19 cellular contexts compared by ENCODE assay signal in the genomic region with DNA sequence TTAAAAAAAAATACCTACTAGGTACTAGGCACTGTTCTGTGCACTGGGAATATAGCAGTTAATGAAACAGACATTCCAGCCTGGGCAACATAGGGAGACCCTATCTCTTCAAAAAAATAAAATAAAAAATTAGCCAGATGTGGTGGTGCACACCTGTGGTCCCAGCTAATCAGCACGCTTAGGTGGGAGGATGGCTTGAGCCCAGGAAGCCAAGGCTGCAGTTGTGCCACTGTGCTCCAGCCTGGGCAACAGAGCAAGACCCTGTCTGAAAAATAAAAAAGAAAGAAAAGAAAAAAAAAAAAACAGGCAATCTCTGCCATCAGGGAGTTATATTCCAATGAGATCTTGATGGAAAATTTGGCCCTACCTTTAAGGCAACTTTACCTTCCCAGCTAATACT.
DNase-seq lines count a peak whose midpoint lies in the region; ATAC-seq, FAIRE-seq and TF ChIP-seq lines count a peak whose summit lies in the region.
"Had no signal": no experiment of that assay in that cellular context is flagged by ENCODE, and none has a peak within 500 bp of the region (broad histone marks: within the 10 kb centered on the region; RNA-seq: fewer than 3 reads in every experiment).

No MANE protein-coding gene starts in this region.

- no peaks in the 10 kb centered on the region for H3K9me3 Mint-ChIP-seq in natural killer cell
- H3K9me3 Mint-ChIP-seq: CD4-positive, alpha-beta memory T cell; HFFc6 had no signal

- no peaks in the 10 kb centered on the region for H3K9me1 ChIP-seq in K562 (ENCODE audit: control insufficient read depth, insufficient read depth, low read length)

- ATAC-seq in K562 (no peak), GM19035 (IDR thresholded peaks at IDR 0.05; ENCODE audit: unreplicated experiment) (no peak), natural killer cell (no peak), HG02970 (IDR thresholded peaks at IDR 0.05; ENCODE audit: low FRiP score, unreplicated experiment) (no peak)
- ATAC-seq: A549, GM12878, HepG2 had no signal

- TF ChIP-seq POLR2A in K562 (conservative IDR thresholded peaks at IDR 0.05) (no peak), stomach (IDR thresholded peaks at IDR 0.05) (no peak)

- in situ Hi-C loops in K562 (cut with MboI): no loop called here

- CTCF ChIA-PET in HEK293 (lab: Yijun Ruan, JAX): interaction anchor here (0.6 kb wide), 1 partner anchor 45 kb away, joined by 6 read pairs; no protein-coding TSS in a partner anchor
- CTCF ChIA-PET in K562 (lab: Yijun Ruan, JAX; ENCODE audit: low intra/inter-chr PET ratio): no interaction called here

- no peak overlapping the region for H3K27ac ChIP-seq in HEK293 (ENCODE audit: extremely low read depth, low read depth, low read length)
- H3K27ac ChIP-seq in K562 (ENCODE audit: extremely low read depth, low read depth, low read length): no peak overlapping the region
- H3K27ac ChIP-seq in muscle layer of colon (ENCODE audit: low read depth, low read length): peak overlapping the region; percentile 55
- peak overlapping the region in 3 of 5 donors; percentile 68 to 89 (median 73) for H3K27ac ChIP-seq in stomach
- H3K27ac ChIP-seq: A549, BLaER1 had no signal

- H3K4me2 ChIP-seq in K562 (ENCODE audit: insufficient read depth, low read length): no peak overlapping the region
- H3K4me2 ChIP-seq: A549, BLaER1 had no signal

- H3K36me3 ChIP-seq in HEK293 (ENCODE audit: control insufficient read depth in 2 of 2, insufficient read depth in 1 of 2, low read length in 2 of 2): no peaks in the 10 kb centered on the region; a peak in 1 of 3 replicates
- H3K36me3 ChIP-seq in K562 (ENCODE audit: control insufficient read depth, insufficient read depth, low read length): peaks cover 15% of the 10 kb centered on the region; the same call in 2 of the 3 replicates
- H3K36me3 ChIP-seq in muscle layer of colon (ENCODE audit: insufficient read depth, low read length): peaks cover 20% of the 10 kb centered on the region
- H3K36me3 ChIP-seq in stomach: peaks cover 0 to 17% (median 15%) of the 10 kb centered on the region in 4 donors

- H4K20me1 ChIP-seq in K562 (replicated peaks; ENCODE audit: control insufficient read depth, insufficient read depth, low read length): no peaks in the 10 kb centered on the region
- H4K20me1 ChIP-seq: BLaER1 had no signal

- POLR2A ChIA-PET in HEK293 (lab: Yijun Ruan, JAX) (no interaction called here), K562 (lab: Yijun Ruan, JAX) (no interaction called here)

- H3K27me3 ChIP-seq in K562 (ENCODE audit: control insufficient read depth in 2 of 2, insufficient read depth in 2 of 2, low read length in 2 of 2): no peaks in the 10 kb centered on the region
- no peaks in the 10 kb centered on the region for H3K27me3 ChIP-seq in muscle layer of colon (ENCODE audit: control insufficient read depth in 1 of 2, insufficient read depth in 2 of 2, low read length in 2 of 2)
- H3K27me3 ChIP-seq in stomach: no peaks in the 10 kb centered on the region
- H3K27me3 ChIP-seq: BLaER1 had no signal

- H3K4me3 Mint-ChIP-seq in natural killer cell: no peak overlapping the region
- H3K4me3 Mint-ChIP-seq: CD4-positive, alpha-beta memory T cell; HFFc6 had no signal

- no peaks in the 10 kb centered on the region for H3K27me3 Mint-ChIP-seq in natural killer cell (ENCODE audit: low read depth in 2 of 2)
- H3K27me3 Mint-ChIP-seq: CD4-positive, alpha-beta memory T cell had no signal

- 89% methylated on average over 1 of the region's 1 CpG for WGBS in K562 (ENCODE audit: insufficient coverage, low coverage, missing lambda C conversion rate)
- WGBS in stomach, 5 donors: 73 to 100% (median 100%) methylated on average over 1 of the region's 1 CpG

- no peak for TF ChIP-seq CTCF in HEK293 (tag by site-specific recombination; IDR thresholded peaks at IDR 0.05)
- TF ChIP-seq CTCF in K562 (IDR thresholded peaks at IDR 0.05 in 2 of 3, conservative IDR thresholded peaks at IDR 0.05 in 1 of 3; ENCODE audit: insufficient read depth in 2 of 3, low read depth in 1 of 3, low read length in 3 of 3): no peak
- no peak for TF ChIP-seq CTCF in stomach (IDR thresholded peaks at IDR 0.05)
- TF ChIP-seq CTCF in natural killer cell (IDR thresholded peaks at IDR 0.05): no peak

- TF ChIP-seq RAD21 in K562 (CRISPR knock-in tag; conservative IDR thresholded peaks at IDR 0.05 in 1 of 2, IDR thresholded peaks at IDR 0.05 in 1 of 2): no peak

- BruUV-seq in K562 (replicated peaks; lab: Mats Ljungman, UMichigan): no TSS peak

- no peak for DNase-seq in K562 (ENCODE audit: extremely low read depth in 1 of 4, low spot score in 3 of 4)
- no peak for DNase-seq in stomach
- no peak for DNase-seq in NCI-H69 (lab: John Stamatoyannopoulos, UW)
- DNase-seq in natural killer cell: no peak
- DNase-seq: CD4-positive, alpha-beta memory T cell; GF-D8; NCI-H1417 treated with DMSO at 0.1 percent for 48 hours; NCI-H1930; NCI-H524; RPMI8226 had no signal

- TF ChIP-seq EP300 in K562 (IDR thresholded peaks at IDR 0.05; ENCODE audit: low read length) (no peak), stomach (IDR thresholded peaks at IDR 0.05) (no peak)

- intact Hi-C loops in K562 (cut with micrococcal nuclease): no loop called here
- intact Hi-C loops in stomach (cut with DNase I; ENCODE audit: low total_unique reads): no loop called here
- intact Hi-C loops in natural killer cell (cut with micrococcal nuclease): no loop called here

- H3K36me3 Mint-ChIP-seq in natural killer cell: no peaks in the 10 kb centered on the region

- no peaks in the 10 kb centered on the region for H3K79me2 ChIP-seq in K562 (ENCODE audit: control insufficient read depth, insufficient read depth, low read length)

- H3K27ac Mint-ChIP-seq in natural killer cell: no peak overlapping the region
- H3K27ac Mint-ChIP-seq: CD4-positive, alpha-beta memory T cell; HFFc6 had no signal

- H2AFZ ChIP-seq in K562 (ENCODE audit: low read depth, low read length): no peak overlapping the region

- H3K4me1 Mint-ChIP-seq in natural killer cell: no peaks in the 10 kb centered on the region
- H3K4me1 Mint-ChIP-seq: CD4-positive, alpha-beta memory T cell had no signal

- H3K4me1 ChIP-seq in HEK293 (ENCODE audit: control insufficient read depth, insufficient read depth, low read length) (no peaks in the 10 kb centered on the region), K562 (replicated peaks in 1 of 2; ENCODE audit: control insufficient read depth in 2 of 2, insufficient read depth in 2 of 2, low read length in 2 of 2) (no peaks in the 10 kb centered on the region), muscle layer of colon (ENCODE audit: insufficient read depth, low read length) (peaks cover 24% of the 10 kb centered on the region), stomach (peaks cover 0 to 6% (median 2%) of the 10 kb centered on the region in 4 donors)
- H3K4me1 ChIP-seq: A549, BLaER1 had no signal

- H3K9ac ChIP-seq in K562 (ENCODE audit: insufficient read depth in 1 of 2, low read depth in 2 of 2, low read length in 2 of 2) (no peak overlapping the region), muscle layer of colon (ENCODE audit: low read length) (peak overlapping the region; percentile 43)
- H3K9ac ChIP-seq: BLaER1 had no signal

- no peak overlapping the region for H3K4me3 ChIP-seq in HEK293 (ENCODE audit: low read depth, low read length)
- H3K4me3 ChIP-seq in K562: no peak overlapping the region
- H3K4me3 ChIP-seq in muscle layer of colon (ENCODE audit: low read depth in 1 of 2, low read length in 2 of 2): peak overlapping the region in 1 of 2 donors; percentile 46
- H3K4me3 ChIP-seq in stomach: peak overlapping the region in 3 of 4 donors; percentile 13 to 40 (median 21)
- H3K4me3 ChIP-seq: A549, BLaER1, GM12878 had no signal

- H3K9me3 ChIP-seq in HEK293 (ENCODE audit: control insufficient read depth, insufficient read depth, low read depth, low read length) (no peaks in the 10 kb centered on the region), K562 (replicated peaks; ENCODE audit: control insufficient read depth, insufficient read depth, low read depth, low read length) (no peaks in the 10 kb centered on the region), muscle layer of colon (ENCODE audit: low read length) (no peaks in the 10 kb centered on the region), stomach (no peaks in the 10 kb centered on the region)
- H3K9me3 ChIP-seq: A549, BLaER1 had no signal

- no peak for FAIRE-seq in K562 (lab: Jason Lieb, UNC)
- FAIRE-seq: A549, GM12878, HepG2 had no signal

TF ChIP-seq in HEK293, 187 proteins besides CTCF, POLR2A, EP300 and RAD21:
- TF ChIP-seq ZNF121 (tag by site-specific recombination; IDR thresholded peaks at IDR 0.05): peak; percentile 76; the same call in 1 of the 2 replicates
- no peak for TF ChIP-seq SP2 (tag by site-specific recombination; IDR thresholded peaks at IDR 0.05)

TF ChIP-seq in K562, 482 proteins besides CTCF, POLR2A, EP300 and RAD21:
- 0 out of 2 replicates have a peak, but pooled peaks have one; percentile 34 for TF ChIP-seq ZNF121 (CRISPR knock-in tag; conservative IDR thresholded peaks at IDR 0.05)
- no peak for TF ChIP-seq MCM2 (IDR thresholded peaks at IDR 0.05; ENCODE audit: low read depth)

Comparison
In these comparisons a context has a peak if more than half of its experiments do, and no peak if none do; other contexts are left out.
1. H3K27ac ChIP-seq: peak in muscle layer of colon (single experiment) and stomach (3 of 5); none in HEK293 (single experiment) and K562 (single experiment).
2. H3K4me3 ChIP-seq: peak in stomach (3 of 4); none in HEK293 (single experiment) and K562 (single experiment).
3. Of the 44 proteins assayed by ChIP-seq in both K562 and HEK293: peak only in K562: none; only in HEK293: none; in both: ZNF121; in neither: 43.